In genomic region chr3:127738192-127738840, GRCh38 we compare ENCODE assay signal across 10 cellular contexts.
DNase-seq lines count a peak whose midpoint lies in the region; ATAC-seq and TF ChIP-seq lines count a peak whose summit lies in the region.
"Had no signal": no experiment of that assay in that cellular context is flagged by ENCODE, and none has a peak within 500 bp of the region (broad histone marks: within the 10 kb centered on the region; RNA-seq: fewer than 3 reads in every experiment).

No MANE protein-coding gene starts in this region.

- peaks cover 45% of the 10 kb centered on the region for H3K4me1 Mint-ChIP-seq in brain

- H3K36me3 ChIP-seq in urinary bladder (ENCODE audit: insufficient read depth), result no peaks in the 10 kb centered on the region
- H3K36me3 ChIP-seq: BE2C had no signal

- WGBS in urinary bladder, result 89% methylated on average over 8 of the region's 8 CpGs

- peak overlapping the region; percentile 30 for H3K27ac ChIP-seq in urinary bladder (ENCODE audit: low read depth)

- no peak overlapping the region for H3K4me3 Mint-ChIP-seq in brain
- H3K4me3 Mint-ChIP-seq: activated T-cell treated with anti-CD3 and anti-CD28 coated beads, Interleukin-2, amount 50 U/mL, for 24 hours had no signal

- peak; percentile 58 for DNase-seq in activated effector memory CD4-positive, alpha-beta T cell treated with anti-CD3 and anti-CD28 coated beads, Interleukin-2, amount 50 U/mL, for 16 hours
- no peak for DNase-seq in activated effector memory CD4-positive, alpha-beta T cell treated with Interleukin-2 at 50 U/mL for 16 hours
- DNase-seq in left colon, result peak; percentile 62 to 70
- DNase-seq in NCI-H1930 (lab: John Stamatoyannopoulos, UW), result no peak
- DNase-seq: activated T-cell treated with anti-CD3 and anti-CD28 coated beads, Interleukin-2, amount 50 U/mL, for 24 hours; BE2C had no signal

- no peaks in the 10 kb centered on the region for H3K27me3 Mint-ChIP-seq in brain

- no peak for TF ChIP-seq CTCF in brain (conservative IDR thresholded peaks at IDR 0.05)

- H3K4me1 ChIP-seq in urinary bladder (ENCODE audit: insufficient read depth), result peaks cover 3% of the 10 kb centered on the region
- H3K4me1 ChIP-seq: BE2C had no signal

- H3K9me3 Mint-ChIP-seq in brain, result no peaks in the 10 kb centered on the region
- H3K9me3 Mint-ChIP-seq: activated T-cell treated with anti-CD3 and anti-CD28 coated beads, Interleukin-2, amount 50 U/mL, for 24 hours had no signal

- peak overlapping the region in 3 of 5 experiments; percentile 45 to 76 (median 70) for H3K27ac Mint-ChIP-seq in brain
- H3K27ac Mint-ChIP-seq: activated T-cell treated with anti-CD3 and anti-CD28 coated beads, Interleukin-2, amount 50 U/mL, for 24 hours had no signal

- intact Hi-C loops in left colon (cut with DNase I, micrococcal nuclease), result no loop called here

- H3K36me3 Mint-ChIP-seq in brain, result no peaks in the 10 kb centered on the region

- ATAC-seq in left colon (peak; percentile 88), HG03139 (IDR thresholded peaks at IDR 0.05; ENCODE audit: unreplicated experiment) (no peak), HG02884 (IDR thresholded peaks at IDR 0.05; ENCODE audit: unreplicated experiment) (no peak)

- H3K4me3 ChIP-seq in urinary bladder (ENCODE audit: low read depth, low read length), result no peak overlapping the region

Comparison
In these comparisons a context has a peak if more than half of its experiments do, and no peak if none do; other contexts are left out.
1. DNase-seq: peak in activated effector memory CD4-positive, alpha-beta T cell treated with anti-CD3 and anti-CD28 coated beads, Interleukin-2, amount 50 U/mL, for 16 hours (single experiment) and left colon (2 of 2); none in activated effector memory CD4-positive, alpha-beta T cell treated with Interleukin-2 at 50 U/mL for 16 hours (single experiment) and NCI-H1930 (0 of 2).